21 cellular contexts compared by ENCODE assay signal in the genomic region with DNA sequence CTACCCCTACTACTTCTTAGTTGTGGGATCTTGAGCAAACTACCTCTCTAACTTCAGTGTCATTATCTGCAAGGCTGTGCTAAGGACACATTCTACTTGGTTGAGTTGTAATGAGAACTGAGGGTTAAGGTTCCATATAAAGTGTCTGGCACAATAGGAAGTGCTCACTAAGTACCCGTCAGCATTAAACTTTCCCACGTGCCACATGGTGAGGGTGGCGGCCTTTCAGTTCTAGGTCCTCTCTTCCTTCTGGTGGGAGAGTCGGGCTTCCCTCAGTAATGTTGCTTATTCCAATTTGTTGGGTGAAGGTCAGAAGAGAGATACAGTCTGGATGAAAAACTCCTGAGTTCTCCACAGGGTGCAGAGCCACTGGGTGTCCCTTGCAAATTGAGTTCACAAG. TPM values are rescaled to one million over a fixed set of nuclear protein-coding genes. Genes with fewer than 3 reads are reported as not detected.
A peak's percentile ranks its signal among the peaks of the same experiment; 100 is the strongest.
DNase-seq lines count a peak whose midpoint lies in the region; ATAC-seq and TF ChIP-seq lines count a peak whose summit lies in the region.
"Had no signal": no experiment of that assay in that cellular context is flagged by ENCODE, and none has a peak within 500 bp of the region (broad histone marks: within the 10 kb centered on the region; RNA-seq: fewer than 3 reads in every experiment).

No MANE protein-coding gene starts in this region.

- no peak overlapping the region for H3K27ac ChIP-seq in lower lobe of right lung
- H3K27ac ChIP-seq in upper lobe of right lung = no peak overlapping the region
- H3K27ac ChIP-seq: A549; BLaER1 treated with 17β-estradiol and CSF1 and Interleukin-3, amounts not matched to agents 10 nM and 100 nM had no signal

- H3K36me3 ChIP-seq in lower lobe of right lung (no peaks in the 10 kb centered on the region), upper lobe of right lung (no peaks in the 10 kb centered on the region)
- H3K36me3 ChIP-seq: BE2C; BLaER1 treated with 17β-estradiol and CSF1 and Interleukin-3, amounts not matched to agents 10 nM and 100 nM; HAP-1 had no signal

- H3K9me3 ChIP-seq in lower lobe of right lung = no peaks in the 10 kb centered on the region
- no peaks in the 10 kb centered on the region for H3K9me3 ChIP-seq in upper lobe of right lung
- H3K9me3 ChIP-seq: BE2C, HAP-1 had no signal

- intact Hi-C loops in left ventricle myocardium superior (cut with micrococcal nuclease) = no loop called here
- intact Hi-C loops in Right ventricle myocardium inferior (cut with DNase I) = no loop called here
- intact Hi-C loops in dendritic cell treated with granulocyte-macrophage colony-stimulating factor and Interleukin-4, amounts not matched to agents 40 ng/mL and 50 ng/mL, for 4 days (cut with micrococcal nuclease) = no loop called here
- intact Hi-C loops in lower lobe of right lung (cut with DNase I) = no loop called here
- intact Hi-C loops in upper lobe of right lung (cut with DNase I) = no loop called here

- peaks cover 28% of the 10 kb centered on the region for H3K9me3 Mint-ChIP-seq in dendritic cell treated with granulocyte-macrophage colony-stimulating factor and Interleukin-4, amounts not matched to agents 40 ng/mL and 50 ng/mL, for 4 days
- H3K9me3 Mint-ChIP-seq in activated CD4-positive, alpha-beta memory T cell treated with anti-CD3 and anti-CD28 coated beads, Interleukin-2, amount 10 ng/mL, durations not matched to agents 7 days and 5 days = peaks cover 6% of the 10 kb centered on the region

- no peak for DNase-seq in left ventricle myocardium superior
- no peak for DNase-seq in Right ventricle myocardium inferior (ENCODE audit: missing footprints)
- DNase-seq in lower lobe of right lung = no peak
- no peak for DNase-seq in upper lobe of right lung
- no peak for DNase-seq in activated CD4-positive, alpha-beta memory T cell treated with anti-CD3 and anti-CD28 coated beads, Interleukin-2, amount 10 ng/mL, durations not matched to agents 7 days and 5 days
- DNase-seq in DMS153 (lab: John Stamatoyannopoulos, UW) = no peak
- DNase-seq: 8988T; ACHN; AML-193; BE2C; Calu3; CD4-positive, alpha-beta memory T cell; COR-L47; DND-41; GOT3; HFFc6 had no signal

- no peak overlapping the region for H3K4me3 Mint-ChIP-seq in dendritic cell treated with granulocyte-macrophage colony-stimulating factor and Interleukin-4, amounts not matched to agents 40 ng/mL and 50 ng/mL, for 4 days
- H3K4me3 Mint-ChIP-seq in activated CD4-positive, alpha-beta memory T cell treated with anti-CD3 and anti-CD28 coated beads, Interleukin-2, amount 10 ng/mL, durations not matched to agents 7 days and 5 days = no peak overlapping the region
- H3K4me3 Mint-ChIP-seq: HFFc6 had no signal

- no peak overlapping the region for H3K4me3 ChIP-seq in lower lobe of right lung
- no peak overlapping the region for H3K4me3 ChIP-seq in upper lobe of right lung
- H3K4me3 ChIP-seq: A549; BLaER1 treated with 17β-estradiol and CSF1 and Interleukin-3, amounts not matched to agents 10 nM and 100 nM; HAP-1 had no signal

- H3K27me3 ChIP-seq in lower lobe of right lung (ENCODE audit: low read depth) (no peaks in the 10 kb centered on the region), upper lobe of right lung (no peaks in the 10 kb centered on the region)
- H3K27me3 ChIP-seq: BE2C had no signal

- POLR2A ChIA-PET in activated CD4-positive, alpha-beta memory T cell treated with anti-CD3 and anti-CD28 coated beads, Interleukin-2, amount 10 ng/mL, durations not matched to agents 7 days and 5 days (lab: Charles Lee) = interaction anchor here (1.9 kb wide), 1 partner anchor 151 kb away, joined by 4 read pairs; no protein-coding TSS in a partner anchor

- CTCF ChIA-PET in activated CD4-positive, alpha-beta memory T cell treated with anti-CD3 and anti-CD28 coated beads, Interleukin-2, amount 10 ng/mL, durations not matched to agents 7 days and 5 days (lab: Charles Lee) = interaction anchor here (1.6 kb wide), 1 partner anchor 221 kb away, joined by 5 read pairs; no protein-coding TSS in a partner anchor

- H3K4me1 Mint-ChIP-seq in dendritic cell treated with granulocyte-macrophage colony-stimulating factor and Interleukin-4, amounts not matched to agents 40 ng/mL and 50 ng/mL, for 4 days (ENCODE audit: low read depth) = peaks cover 41% of the 10 kb centered on the region
- peaks cover 16% of the 10 kb centered on the region for H3K4me1 Mint-ChIP-seq in activated CD4-positive, alpha-beta memory T cell treated with anti-CD3 and anti-CD28 coated beads, Interleukin-2, amount 10 ng/mL, durations not matched to agents 7 days and 5 days

- TF ChIP-seq CTCF in lower lobe of right lung (IDR thresholded peaks at IDR 0.05) (no peak), upper lobe of right lung (IDR thresholded peaks at IDR 0.05) (no peak)

- peak; percentile 29 for ATAC-seq in left ventricle myocardium superior
- ATAC-seq in Right ventricle myocardium inferior = no peak
- peak; percentile 37 to 41 for ATAC-seq in lower lobe of right lung
- peak; percentile 69 for ATAC-seq in upper lobe of right lung
- ATAC-seq: A549 had no signal

- no peaks in the 10 kb centered on the region for H3K4me1 ChIP-seq in lower lobe of right lung
- no peaks in the 10 kb centered on the region for H3K4me1 ChIP-seq in upper lobe of right lung
- H3K4me1 ChIP-seq: A549, BE2C, HAP-1 had no signal

- H3K36me3 Mint-ChIP-seq in dendritic cell treated with granulocyte-macrophage colony-stimulating factor and Interleukin-4, amounts not matched to agents 40 ng/mL and 50 ng/mL, for 4 days (ENCODE audit: low read depth) = peaks cover 12% of the 10 kb centered on the region
- H3K36me3 Mint-ChIP-seq in activated CD4-positive, alpha-beta memory T cell treated with anti-CD3 and anti-CD28 coated beads, Interleukin-2, amount 10 ng/mL, durations not matched to agents 7 days and 5 days (ENCODE audit: low read depth) = peaks cover 5% of the 10 kb centered on the region
- H3K36me3 Mint-ChIP-seq: CD14-positive monocyte had no signal

- peaks cover 21% of the 10 kb centered on the region for H3K27me3 Mint-ChIP-seq in dendritic cell treated with granulocyte-macrophage colony-stimulating factor and Interleukin-4, amounts not matched to agents 40 ng/mL and 50 ng/mL, for 4 days
- peaks cover 18% of the 10 kb centered on the region for H3K27me3 Mint-ChIP-seq in activated CD4-positive, alpha-beta memory T cell treated with anti-CD3 and anti-CD28 coated beads, Interleukin-2, amount 10 ng/mL, durations not matched to agents 7 days and 5 days

- peak overlapping the region; percentile 45 for H3K27ac Mint-ChIP-seq in dendritic cell treated with granulocyte-macrophage colony-stimulating factor and Interleukin-4, amounts not matched to agents 40 ng/mL and 50 ng/mL, for 4 days
- no peak overlapping the region for H3K27ac Mint-ChIP-seq in activated CD4-positive, alpha-beta memory T cell treated with anti-CD3 and anti-CD28 coated beads, Interleukin-2, amount 10 ng/mL, durations not matched to agents 7 days and 5 days
- H3K27ac Mint-ChIP-seq: CD4-positive, alpha-beta memory T cell; HFFc6 had no signal

RNA-seq across cellular contexts. Expression of gene CD6, which starts 4.6 kb away (rescaled TPM):
- total RNA-seq in left ventricle myocardium superior (0.20 TPM), Right ventricle myocardium inferior (0.22 TPM), lower lobe of right lung (6.1 TPM), upper lobe of right lung (3.9 TPM)
- 100 to 1,000 TPM; 293 to 299 TPM for total RNA-seq in activated CD4-positive, alpha-beta memory T cell treated with anti-CD3 and anti-CD28 coated beads, Interleukin-2, amount 10 ng/mL, durations not matched to agents 7 days and 5 days
- total RNA-seq: HFFc6 had no signal

RNA-seq across cellular contexts. Expression of gene SLC15A3, which starts 14.9 kb away (rescaled TPM):
- 16.8 TPM for total RNA-seq in left ventricle myocardium superior
- total RNA-seq in Right ventricle myocardium inferior = 20.8 TPM
- 199 TPM for total RNA-seq in lower lobe of right lung
- total RNA-seq in upper lobe of right lung = 139 TPM
- total RNA-seq in activated CD4-positive, alpha-beta memory T cell treated with anti-CD3 and anti-CD28 coated beads, Interleukin-2, amount 10 ng/mL, durations not matched to agents 7 days and 5 days = 1 to 10 TPM in 1 of 2 experiments, under 1 TPM in 1; 0.28 to 1.0 TPM

RNA-seq across cellular contexts. Expression of gene TMEM132A, which starts 42.6 kb away (rescaled TPM):
- total RNA-seq in left ventricle myocardium superior = 5.9 TPM
- 6.3 TPM for total RNA-seq in Right ventricle myocardium inferior
- 13.9 TPM for total RNA-seq in lower lobe of right lung
- 18.4 TPM for total RNA-seq in upper lobe of right lung
- total RNA-seq in activated CD4-positive, alpha-beta memory T cell treated with anti-CD3 and anti-CD28 coated beads, Interleukin-2, amount 10 ng/mL, durations not matched to agents 7 days and 5 days = under 1 TPM in 1 of 2 experiments, not detected in 1; 0.30 TPM

RNA-seq across cellular contexts. Expression of gene TMEM109, which starts 52.9 kb away (rescaled TPM):
- total RNA-seq in left ventricle myocardium superior = 97.0 TPM
- total RNA-seq in Right ventricle myocardium inferior = 97.5 TPM
- total RNA-seq in lower lobe of right lung = 142 TPM
- total RNA-seq in upper lobe of right lung = 156 TPM
- 100 to 1,000 TPM; 101 to 110 TPM for total RNA-seq in activated CD4-positive, alpha-beta memory T cell treated with anti-CD3 and anti-CD28 coated beads, Interleukin-2, amount 10 ng/mL, durations not matched to agents 7 days and 5 days

Comparison
In these comparisons a context has a peak if more than half of its experiments do, and no peak if none do; other contexts are left out.
1. RNA of gene CD6, which starts 4.6 kb away (total RNA-seq): 293 to 299 TPM in activated CD4-positive, alpha-beta memory T cell treated with anti-CD3 and anti-CD28 coated beads, Interleukin-2, amount 10 ng/mL, durations not matched to agents 7 days and 5 days; 6.1 TPM in lower lobe of right lung (single experiment), 3.9 TPM in upper lobe of right lung (single experiment), 0.22 TPM in Right ventricle myocardium inferior (single experiment) and 0.20 TPM in left ventricle myocardium superior (single experiment); every median in the first group is over 10 times any median in the second.